Comparison of ENCODE assay signal across 8 cellular contexts in the genomic region with DNA sequence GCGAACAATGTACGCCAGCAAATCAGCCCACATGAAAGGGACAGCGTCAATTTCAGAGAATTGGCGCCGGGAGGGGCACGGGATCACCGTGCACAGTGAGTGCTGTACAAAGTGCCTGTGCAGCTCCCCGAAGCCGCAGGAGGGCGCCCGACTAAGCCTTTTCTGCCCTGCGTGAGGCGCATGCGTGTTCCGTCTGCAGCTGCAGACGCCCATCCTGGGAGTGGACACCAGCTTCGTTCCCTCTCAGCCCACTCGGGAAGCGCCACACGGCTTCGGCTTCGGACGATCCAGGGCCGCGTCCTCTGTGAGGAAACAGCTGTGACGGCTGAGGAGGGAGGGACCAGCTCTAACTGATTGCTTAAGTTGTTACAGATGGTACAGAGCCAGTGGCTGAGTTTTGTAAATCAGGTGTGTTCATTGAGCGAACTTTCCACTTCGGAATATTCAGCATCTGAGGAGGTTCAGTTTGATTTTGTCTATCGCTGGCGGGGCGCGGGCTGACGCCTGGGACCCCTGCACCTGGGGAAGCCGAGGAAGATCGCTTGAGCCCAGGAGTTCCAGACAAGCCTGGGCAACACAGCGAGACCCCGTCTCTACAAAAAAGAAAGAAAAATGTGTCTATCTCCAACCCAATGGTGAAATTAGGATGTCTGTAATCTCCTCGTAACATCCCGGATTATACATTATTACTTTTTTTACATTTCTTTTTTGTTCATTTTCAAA. TPM values are rescaled to one million over a fixed set of nuclear protein-coding genes. Genes with fewer than 3 reads are reported as not detected.
DNase-seq lines count a peak whose midpoint lies in the region; ATAC-seq lines count a peak whose summit lies in the region.

No MANE protein-coding gene starts in this region.

- H3K36me3 Mint-ChIP-seq in activated T-cell treated with anti-CD3 and anti-CD28 coated beads, Interleukin-2, amount 50 U/mL, for 4 hours (ENCODE audit: insufficient read depth), result no peaks in the 10 kb centered on the region

- peak overlapping the region; percentile 74 for H3K4me3 Mint-ChIP-seq in activated T-cell treated with anti-CD3 and anti-CD28 coated beads, Interleukin-2, amount 50 U/mL, for 4 hours

- peaks cover 20% of the 10 kb centered on the region for H3K4me1 Mint-ChIP-seq in activated T-cell treated with anti-CD3 and anti-CD28 coated beads, Interleukin-2, amount 50 U/mL, for 4 hours (ENCODE audit: low read depth)

- peak; percentile 96 to 98 for ATAC-seq in activated T-cell treated with anti-CD3 and anti-CD28 coated beads, Interleukin-2, amount 50 U/mL, for 4 hours
- ATAC-seq in esophagus mucosa (peak; percentile 97), HG02970 (IDR thresholded peaks at IDR 0.05; ENCODE audit: low FRiP score, unreplicated experiment) (no peak)

- H3K9me3 Mint-ChIP-seq in activated T-cell treated with anti-CD3 and anti-CD28 coated beads, Interleukin-2, amount 50 U/mL, for 4 hours, result no peaks in the 10 kb centered on the region

- peak; percentile 88 for DNase-seq in D341Med (ENCODE audit: low spot score)
- peak in 62 of 76 experiments; percentile 3 to 74 (median 54) for DNase-seq in HUDEP-2 (lab: John Stamatoyannopoulos, UW; ENCODE audit: unreplicated experiment in 76 of 76)
- DNase-seq in OCI-M1 (lab: John Stamatoyannopoulos, UW), result peak; percentile 91
- DNase-seq in activated T-cell treated with anti-CD3 and anti-CD28 coated beads, Interleukin-2, amount 50 U/mL, for 4 hours, result peak; percentile 89
- peak; percentile 94 for DNase-seq in mucosa of gallbladder (ENCODE audit: low spot score)
- peak; percentile 86 for DNase-seq in stimulated activated CD8-positive, alpha-beta memory T cell treated with anti-CD3 and anti-CD28 coated beads, Interleukin-15, amount 100 ng/mL, for 48 hours (ENCODE audit: low read depth in 2 of 2)

- peaks cover 23% of the 10 kb centered on the region for H3K27me3 Mint-ChIP-seq in activated T-cell treated with anti-CD3 and anti-CD28 coated beads, Interleukin-2, amount 50 U/mL, for 4 hours (ENCODE audit: low read depth)

RNA-seq across cellular contexts. Expression of a gene that starts 15.4 kb away (rescaled TPM):
- total RNA-seq in activated T-cell treated with anti-CD3 and anti-CD28 coated beads, Interleukin-2, amount 50 U/mL, for 4 hours, result 10 to 100 TPM in 2 of 3 donors, 1 to 10 TPM in 1; 7.9 to 11.1 (median 10.5) TPM
- total RNA-seq in esophagus mucosa, result 1.9 TPM
- total RNA-seq in mucosa of gallbladder, result 7.7 TPM
